ENCODE assay signal across 8 cellular contexts in genomic region chr19:38004505-38005223, GRCh38.
DNase-seq lines count a peak whose midpoint lies in the region; ATAC-seq and TF ChIP-seq lines count a peak whose summit lies in the region.

No MANE protein-coding gene starts in this region.

- H3K4me3 ChIP-seq in LNCaP clone FGC (ENCODE audit: low read depth, low read length): peak overlapping the region; percentile 44
- peak overlapping the region; percentile 50 for H3K4me3 ChIP-seq in SJCRH30
- H3K4me3 ChIP-seq in esophagus (ENCODE audit: low read depth in 1 of 2, low read length in 2 of 2): peak overlapping the region; percentile 40 to 54
- H3K4me3 ChIP-seq in transverse colon: peak overlapping the region in 3 of 4 donors; percentile 11 to 32 (median 28)

- intact Hi-C loops in transverse colon (cut with DNase I; ENCODE audit: low total_unique reads): no loop called here

- peak; percentile 52 for TF ChIP-seq POLR2A in GM10847 (IDR thresholded peaks at IDR 0.05; ENCODE audit: extremely low read depth, insufficient read length)
- peak; percentile 28 for TF ChIP-seq POLR2A in transverse colon (IDR thresholded peaks at IDR 0.05)

- WGBS in esophagus, 2 donors: 18 to 30% methylated on average over 15 of the region's 15 CpGs
- 52% methylated on average over 15 of the region's 15 CpGs; no CpG with 5 or more reads in 1 of the 2 donors for WGBS in transverse colon (ENCODE audit: low coverage in 1 of 2), 2 donors

- H3K9me3 ChIP-seq in SJCRH30 (replicated peaks) (no peaks in the 10 kb centered on the region), esophagus (ENCODE audit: control insufficient read depth in 2 of 2, insufficient read depth in 1 of 2, low read depth in 1 of 2, low read length in 1 of 2) (no peaks in the 10 kb centered on the region), transverse colon (no peaks in the 10 kb centered on the region)

- TF ChIP-seq EP300 in transverse colon (IDR thresholded peaks at IDR 0.05; ENCODE audit: low read depth): no peak

- H3K27ac ChIP-seq in SJCRH30 (peak overlapping the region; percentile 92), esophagus (ENCODE audit: low read depth in 2 of 2, low read length in 1 of 2) (peak overlapping the region; percentile 90 to 95), transverse colon (peak overlapping the region; percentile 71 to 80 (median 76))

- H3K27me3 ChIP-seq in SJCRH30: no peaks in the 10 kb centered on the region
- no peaks in the 10 kb centered on the region for H3K27me3 ChIP-seq in esophagus (ENCODE audit: control insufficient read depth in 1 of 2, insufficient read depth in 2 of 2, low read length in 2 of 2)
- H3K27me3 ChIP-seq in transverse colon: no peaks in the 10 kb centered on the region

- H3K4me1 ChIP-seq in SJCRH30: peaks cover 8% of the 10 kb centered on the region
- peaks cover 0 to 4% of the 10 kb centered on the region in 2 donors for H3K4me1 ChIP-seq in esophagus (ENCODE audit: control insufficient read depth in 2 of 2, insufficient read depth in 2 of 2, low read length in 1 of 2)
- H3K4me1 ChIP-seq in transverse colon: peaks cover 5 to 25% (median 15%) of the 10 kb centered on the region in 4 donors

- TF ChIP-seq CTCF in LNCaP clone FGC (IDR thresholded peaks at IDR 0.05; ENCODE audit: control insufficient read depth, extremely low read depth, insufficient read depth) (no peak), transverse colon (IDR thresholded peaks at IDR 0.05) (no peak)

- in situ Hi-C loops in transverse colon (cut with MboI; ENCODE audit: low pct_ligation_motif_present in 1 of 4, low pct_unique_long_range_greater_than_20kb in 1 of 4, low sequenced_read_pairs in 3 of 4): no loop called here

- peak; percentile 67 for ATAC-seq in GM21825 (IDR thresholded peaks at IDR 0.05; ENCODE audit: unreplicated experiment)

- no peaks in the 10 kb centered on the region for H3K36me3 ChIP-seq in SJCRH30
- H3K36me3 ChIP-seq in esophagus (ENCODE audit: control insufficient read depth in 2 of 2, insufficient read depth in 2 of 2, low read length in 1 of 2): no peaks in the 10 kb centered on the region
- no peaks in the 10 kb centered on the region for H3K36me3 ChIP-seq in transverse colon

- DNase-seq in LNCaP clone FGC (ENCODE audit: low read depth): peak; percentile 87
- DNase-seq in SJCRH30: peak; percentile 95 to 99
- peak; percentile 98 for DNase-seq in midbrain (lab: John Stamatoyannopoulos, UW)
- DNase-seq in transverse colon: peak; percentile 67
- no peak for DNase-seq in mesenteric fat pad (ENCODE audit: low spot score)
